Comparison of ENCODE assay signal across 22 cellular contexts in genomic region chr12:110860833-110861291, GRCh38. TPM values are rescaled to one million over a fixed set of nuclear protein-coding genes. Genes with fewer than 3 reads are reported as not detected.
DNase-seq lines count a peak whose midpoint lies in the region; ATAC-seq, FAIRE-seq and TF ChIP-seq lines count a peak whose summit lies in the region.
"Had no signal": no experiment of that assay in that cellular context is flagged by ENCODE, and none has a peak within 500 bp of the region (broad histone marks: within the 10 kb centered on the region; RNA-seq: fewer than 3 reads in every experiment).

No MANE protein-coding gene starts in this region.

- dilution Hi-C loops in endothelial cell of umbilical vein (cut with MboI; ENCODE audit: extremely low pct_ligation_motif_present, low sequenced_read_pairs): no loop called here

- BruUV-seq in A673 (replicated peaks; lab: Mats Ljungman, UMichigan) (no TSS peak), endothelial cell of umbilical vein (replicated peaks; lab: Mats Ljungman, UMichigan) (no TSS peak)

- POLR2A ChIA-PET in A673 (lab: Charles Lee; ENCODE audit: low non-redundant PET): interaction anchor here (0.6 kb wide), 1 partner anchor 816 kb away, joined by 5 read pairs; no protein-coding TSS in a partner anchor
- POLR2A ChIA-PET in endothelial cell of umbilical vein (lab: Charles Lee): no interaction called here

- peak; percentile 42 for FAIRE-seq in endothelial cell of umbilical vein (lab: Jason Lieb, UNC)
- FAIRE-seq: GM18507, RCC 7860 had no signal

- no peaks in the 10 kb centered on the region for H3K9me1 ChIP-seq in endothelial cell of umbilical vein (replicated peaks; ENCODE audit: control insufficient read depth, extremely low read depth, insufficient read depth, low read length)

- peak overlapping the region; percentile 53 for H2AFZ ChIP-seq in endothelial cell of umbilical vein (ENCODE audit: low read depth, low read length)

- H3K36me3 ChIP-seq in A673 (ENCODE audit: insufficient read depth, low read length, poor library complexity, severe bottlenecking) (no peaks in the 10 kb centered on the region), endothelial cell of umbilical vein (ENCODE audit: control insufficient read depth in 2 of 2, extremely low read depth in 1 of 2, insufficient read depth in 2 of 2, low read length in 2 of 2) (no peaks in the 10 kb centered on the region)
- H3K36me3 ChIP-seq: tibial artery had no signal

- intact Hi-C loops in A673 (cut with micrococcal nuclease; ENCODE audit: unreplicated experiment) (no loop called here), endothelial cell of umbilical vein (cut with micrococcal nuclease) (no loop called here)

- ATAC-seq in GM18873 (IDR thresholded peaks at IDR 0.05; ENCODE audit: low FRiP score, unreplicated experiment) (no peak), GM21367 (IDR thresholded peaks at IDR 0.05; ENCODE audit: unreplicated experiment) (no peak)
- ATAC-seq: activated CD4-positive, CD25-positive, alpha-beta regulatory T cell treated with anti-CD3 and anti-CD28 coated beads, Interleukin-2, amount 50 U/mL, for 24 hours; sciatic nerve had no signal

- in situ Hi-C loops in KBM-7 (cut with MboI; ENCODE audit: low pct_unique_long_range_greater_than_20kb, low sequenced_read_pairs): no loop called here

- CTCF ChIA-PET in A673 (lab: Charles Lee): interaction anchor here (0.7 kb wide), 1 partner anchor 27 kb away, joined by 4 read pairs; no protein-coding TSS in a partner anchor
- CTCF ChIA-PET in endothelial cell of umbilical vein (lab: Charles Lee): interaction anchor here (1.1 kb wide), 1 partner anchor 27 kb away, joined by 3 read pairs; no protein-coding TSS in a partner anchor

- H3K27ac ChIP-seq in A673 (ENCODE audit: low read depth, low read length, poor library complexity, severe bottlenecking) (peak overlapping the region; percentile 92), endothelial cell of umbilical vein (ENCODE audit: insufficient read depth, low read depth, low read length) (no peak overlapping the region)
- H3K27ac ChIP-seq: tibial artery had no signal

- H3K27me3 ChIP-seq in A673 (replicated peaks; ENCODE audit: insufficient read depth, low read depth, low read length, poor library complexity): no peaks in the 10 kb centered on the region
- H3K27me3 ChIP-seq in endothelial cell of umbilical vein (ENCODE audit: control insufficient read depth in 2 of 2, insufficient read depth in 2 of 2, low read length in 2 of 2): peaks cover 0 to 4% of the 10 kb centered on the region in 2 experiments

- H3K4me1 ChIP-seq in A673 (ENCODE audit: insufficient read depth, low read length, poor library complexity, severe bottlenecking) (peaks cover 38% of the 10 kb centered on the region), endothelial cell of umbilical vein (ENCODE audit: control insufficient read depth, extremely low read depth, insufficient read depth, low read length) (no peaks in the 10 kb centered on the region)
- H3K4me1 ChIP-seq: tibial artery had no signal

- DNase-seq in A673 (ENCODE audit: low spot score): peak; percentile 98
- peak; percentile 97 for DNase-seq in KBM-7
- DNase-seq in SKM-1 (lab: John Stamatoyannopoulos, UW; ENCODE audit: unreplicated experiment): peak; percentile 20
- peak; percentile 36 for DNase-seq in endothelial cell of umbilical vein (ENCODE audit: low read depth, low spot score)
- DNase-seq in cerebellar cortex (ENCODE audit: low spot score): no peak
- DNase-seq in stimulated activated CD4-positive, alpha-beta T cell treated with anti-CD3 and anti-CD28 coated beads, Interleukin-2, amount 100 ng/mL, for 24 hours: no peak
- DNase-seq: activated CD8-positive, alpha-beta memory T cell treated with anti-CD3 and anti-CD28 coated beads, Interleukin-2, amount 50 U/mL, for 4 hours; activated naive CD4-positive, alpha-beta T cell treated with anti-CD3 and anti-CD28 coated beads for 36 hours; foreskin fibroblast; IMR-90; NCI-H1417 treated with DMSO at 0.1 percent for 48 hours; NCI-H446; stimulated activated CD4-positive, alpha-beta T cell treated with anti-CD3 and anti-CD28 coated beads, Interleukin-4, amount 100 ng/mL, for 1 hour; tibial artery had no signal

- TF ChIP-seq POLR2A in endothelial cell of umbilical vein (IDR thresholded peaks at IDR 0.05; ENCODE audit: low read depth, low read length): no peak

- H3K9me3 ChIP-seq in A673 (ENCODE audit: low read depth, low read length, poor library complexity, severe bottlenecking) (no peaks in the 10 kb centered on the region), endothelial cell of umbilical vein (replicated peaks; ENCODE audit: control insufficient read depth, insufficient read depth, low read length) (no peaks in the 10 kb centered on the region)
- H3K9me3 ChIP-seq: tibial artery had no signal

- H3K4me2 ChIP-seq in endothelial cell of umbilical vein (ENCODE audit: insufficient read depth, low read length): no peak overlapping the region

- no peak for TF ChIP-seq CTCF in A673 (conservative IDR thresholded peaks at IDR 0.05; ENCODE audit: low read depth, low read length)
- no peak for TF ChIP-seq CTCF in endothelial cell of umbilical vein (IDR thresholded peaks at IDR 0.05; ENCODE audit: extremely low read depth in 1 of 2, insufficient read depth in 1 of 2, low read depth in 1 of 2, low read length in 2 of 2)

- H3K4me3 ChIP-seq in A673 (ENCODE audit: low read depth, low read length, poor library complexity, severe bottlenecking) (no peak overlapping the region), endothelial cell of umbilical vein (replicated peaks in 1 of 3; ENCODE audit: insufficient read depth in 1 of 3, low read depth in 1 of 3, low read length in 3 of 3) (no peak overlapping the region)
- H3K4me3 ChIP-seq: tibial artery had no signal

- H3K79me2 ChIP-seq in endothelial cell of umbilical vein (ENCODE audit: control insufficient read depth, insufficient read depth, low read length): no peaks in the 10 kb centered on the region

- no peak overlapping the region for H3K9ac ChIP-seq in endothelial cell of umbilical vein (replicated peaks; ENCODE audit: extremely low read depth, insufficient read depth, low read length)

- no peaks in the 10 kb centered on the region for H4K20me1 ChIP-seq in endothelial cell of umbilical vein (replicated peaks; ENCODE audit: control insufficient read depth, extremely low read depth, insufficient read depth, low read length)

TF ChIP-seq in endothelial cell of umbilical vein, 7 proteins besides CTCF, POLR2A, EP300 and RAD21:
- TF ChIP-seq POLR2AphosphoS5 (IDR thresholded peaks at IDR 0.05; ENCODE audit: insufficient read depth, low read depth, low read length) (no peak), JUN (IDR thresholded peaks at IDR 0.05; ENCODE audit: borderline replicate concordance, insufficient read depth, insufficient read length, low read depth) (no peak), EZH2 (IDR thresholded peaks at IDR 0.05; ENCODE audit: borderline replicate concordance, low read depth, low read length, severe bottlenecking) (no peak), MYC (IDR thresholded peaks at IDR 0.05; ENCODE audit: low read depth, low read length) (no peak), MAX (IDR thresholded peaks at IDR 0.05; ENCODE audit: insufficient read depth, insufficient read length) (no peak), GATA2 (IDR thresholded peaks at IDR 0.05; ENCODE audit: insufficient read depth, insufficient read length, low read depth, low read length) (no peak), FOS (IDR thresholded peaks at IDR 0.05; ENCODE audit: borderline replicate concordance, insufficient read depth, low read length) (no peak)

RNA-seq across cellular contexts. Expression of gene CCDC63, which starts 14.1 kb away (rescaled TPM):
- total RNA-seq in A673 (2021) (0.24 TPM in 1 of 2 replicates, not detected in the other), endothelial cell of umbilical vein (not detected in 2 replicates)
- not detected in 2 replicates for polyA plus RNA-seq in endothelial cell of umbilical vein
- not detected in 2 replicates for polyA plus RNA-seq in endothelial cell of umbilical vein (2011; cell fraction: cytosol; rRNA removed)
- polyA plus RNA-seq in endothelial cell of umbilical vein (2011; cell fraction: nucleus; rRNA removed): not detected in 2 replicates
- not detected in 2 replicates for polyA plus RNA-seq in endothelial cell of umbilical vein (2012)
- polyA minus RNA-seq in endothelial cell of umbilical vein: not detected in 2 replicates
- polyA minus RNA-seq in endothelial cell of umbilical vein (2011; cell fraction: cytosol; rRNA and poly(A)+ RNA removed): not detected
- polyA minus RNA-seq in endothelial cell of umbilical vein (2011; cell fraction: nucleus; rRNA and poly(A)+ RNA removed): not detected in 2 replicates
- total RNA-seq: activated naive CD4-positive, alpha-beta T cell treated with anti-CD3 and anti-CD28 coated beads for 36 hours; IMR-90; sciatic nerve had no signal
- polyA plus RNA-seq: IMR-90, neural cell had no signal

RNA-seq across cellular contexts. Expression of gene MYL2, which starts 59.5 kb away (rescaled TPM):
- not detected in 2 replicates for total RNA-seq in A673 (2021)
- total RNA-seq in endothelial cell of umbilical vein: 0.93 TPM in 1 of 2 replicates, not detected in the other
- not detected in 2 replicates for polyA plus RNA-seq in endothelial cell of umbilical vein
- 0.08 and 0.18 TPM in 2 replicates for polyA plus RNA-seq in endothelial cell of umbilical vein (2011; cell fraction: cytosol; rRNA removed)
- not detected in 2 replicates for polyA plus RNA-seq in endothelial cell of umbilical vein (2011; cell fraction: nucleus; rRNA removed)
- polyA plus RNA-seq in endothelial cell of umbilical vein (2012): 0.31 TPM in 1 of 2 replicates, not detected in the other
- polyA minus RNA-seq in endothelial cell of umbilical vein: not detected in 2 replicates
- polyA minus RNA-seq in endothelial cell of umbilical vein (2011; cell fraction: cytosol; rRNA and poly(A)+ RNA removed): not detected
- not detected in 2 replicates for polyA minus RNA-seq in endothelial cell of umbilical vein (2011; cell fraction: nucleus; rRNA and poly(A)+ RNA removed)
- total RNA-seq: activated naive CD4-positive, alpha-beta T cell treated with anti-CD3 and anti-CD28 coated beads for 36 hours; IMR-90; lower leg skin; sciatic nerve had no signal
- polyA plus RNA-seq: IMR-90, neural cell had no signal

Comparison
In these comparisons a context has a peak if more than half of its experiments do, and no peak if none do; other contexts are left out.
1. DNase-seq: peak in A673 (single experiment), KBM-7 (single experiment), SKM-1 (single experiment) and endothelial cell of umbilical vein (single experiment); none in cerebellar cortex (single experiment) and stimulated activated CD4-positive, alpha-beta T cell treated with anti-CD3 and anti-CD28 coated beads, Interleukin-2, amount 100 ng/mL, for 24 hours (0 of 2).